14 cellular contexts compared by ENCODE assay signal in genomic region chr2:218855305-218856167, GRCh38. TPM values are rescaled to one million over a fixed set of nuclear protein-coding genes. Genes with fewer than 3 reads are reported as not detected.
A peak's percentile ranks its signal among the peaks of the same experiment; 100 is the strongest.
DNase-seq lines count a peak whose midpoint lies in the region; ATAC-seq and TF ChIP-seq lines count a peak whose summit lies in the region.
"Had no signal": no experiment of that assay in that cellular context is flagged by ENCODE, and none has a peak within 500 bp of the region (broad histone marks: within the 10 kb centered on the region; RNA-seq: fewer than 3 reads in every experiment).

No MANE protein-coding gene starts in this region.

- H2AFZ ChIP-seq in GM23338, result no peak overlapping the region

- WGBS in spleen, 5 donors, result 42 to 51% (median 47%) methylated on average over 12 to 14 of the region's 14 CpGs

- H3K9me2 ChIP-seq in GM23338 (ENCODE audit: insufficient read depth), result no peaks in the 10 kb centered on the region

- H3K4me1 Mint-ChIP-seq in GM23338 (peaks cover 60% of the 10 kb centered on the region), mesothelial cell of epicardium (peaks cover 71% of the 10 kb centered on the region)
- H3K4me1 Mint-ChIP-seq in activated CD8-positive, alpha-beta T cell treated with anti-CD3 and anti-CD28 coated beads, Interleukin-2, amount 10 ng/mL, durations not matched to agents 7 days and 5 days (ENCODE audit: low read depth), result peaks cover 9% of the 10 kb centered on the region

- no peaks in the 10 kb centered on the region for H3K36me3 Mint-ChIP-seq in GM23338 (ENCODE audit: low read depth)
- H3K36me3 Mint-ChIP-seq in mesothelial cell of epicardium, result no peaks in the 10 kb centered on the region
- no peaks in the 10 kb centered on the region for H3K36me3 Mint-ChIP-seq in activated CD8-positive, alpha-beta T cell treated with anti-CD3 and anti-CD28 coated beads, Interleukin-2, amount 10 ng/mL, durations not matched to agents 7 days and 5 days (ENCODE audit: low read depth)

- POLR2A ChIA-PET in activated CD8-positive, alpha-beta T cell treated with anti-CD3 and anti-CD28 coated beads, Interleukin-2, amount 10 ng/mL, durations not matched to agents 7 days and 5 days (lab: Charles Lee), result no interaction called here

- ATAC-seq in GM23338, result no peak
- ATAC-seq in activated CD8-positive, alpha-beta T cell treated with anti-CD3 and anti-CD28 coated beads, Interleukin-2, amount 10 ng/mL, durations not matched to agents 7 days and 5 days, result no peak
- ATAC-seq: HCT116, K562 had no signal

- 0 out of 2 replicates have a peak, but pooled peaks cover 15% of the 10 kb centered on the region for H3F3A ChIP-seq in GM23338 (replicated peaks; ENCODE audit: low read depth)

- DNase-seq in GM23338 (ENCODE audit: low spot score), result no peak
- DNase-seq in WERI-Rb-1, result peak; percentile 4
- DNase-seq in mesothelial cell of epicardium (ENCODE audit: low spot score in 2 of 2, unreplicated experiment in 2 of 2), result no peak
- peak; percentile 48 for DNase-seq in spleen
- DNase-seq in activated CD8-positive, alpha-beta T cell treated with anti-CD3 and anti-CD28 coated beads, Interleukin-2, amount 10 ng/mL, durations not matched to agents 7 days and 5 days, result no peak
- no peak for DNase-seq in T-helper 2 cell
- no peak for DNase-seq in mesenteric fat pad (ENCODE audit: low spot score)
- DNase-seq: NCI-H446 had no signal

- no peak overlapping the region for H3K27ac Mint-ChIP-seq in GM23338
- H3K27ac Mint-ChIP-seq in mesothelial cell of epicardium, result peak overlapping the region; percentile 96
- H3K27ac Mint-ChIP-seq in activated CD8-positive, alpha-beta T cell treated with anti-CD3 and anti-CD28 coated beads, Interleukin-2, amount 10 ng/mL, durations not matched to agents 7 days and 5 days, result no peak overlapping the region

- H3K9me3 Mint-ChIP-seq in GM23338 (no peaks in the 10 kb centered on the region; the same call in 2 of the 3 replicates), mesothelial cell of epicardium (no peaks in the 10 kb centered on the region)
- no peaks in the 10 kb centered on the region for H3K9me3 Mint-ChIP-seq in activated CD8-positive, alpha-beta T cell treated with anti-CD3 and anti-CD28 coated beads, Interleukin-2, amount 10 ng/mL, durations not matched to agents 7 days and 5 days (ENCODE audit: insufficient read depth)

- CTCF ChIA-PET in activated CD8-positive, alpha-beta T cell treated with anti-CD3 and anti-CD28 coated beads, Interleukin-2, amount 10 ng/mL, durations not matched to agents 7 days and 5 days (lab: Charles Lee), result interaction anchor here (1.0 to 1.8 kb wide), 5 partner anchors 8 to 124 kb away, joined by 3 to 12 read pairs (median 4); no protein-coding TSS in a partner anchor

- peaks cover 7% of the 10 kb centered on the region for H4K20me1 ChIP-seq in GM23338 (replicated peaks; ENCODE audit: insufficient read depth)

- TF ChIP-seq CTCF in GM23338 (conservative IDR thresholded peaks at IDR 0.05; ENCODE audit: low read depth in 2 of 2) (no peak), WERI-Rb-1 (IDR thresholded peaks at IDR 0.05; ENCODE audit: low read depth, low read length) (no peak), mesothelial cell of epicardium (IDR thresholded peaks at IDR 0.05; ENCODE audit: unreplicated experiment) (no peak), spleen (IDR thresholded peaks at IDR 0.05 in 8 of 11, conservative IDR thresholded peaks at IDR 0.05 in 3 of 11) (no peak)

- no peaks in the 10 kb centered on the region for H3K79me2 ChIP-seq in GM23338 (replicated peaks; ENCODE audit: insufficient read depth)

- H3K4me2 ChIP-seq in GM23338, result peak overlapping the region; percentile 33
- H3K4me2 ChIP-seq: BLaER1 treated with 17β-estradiol and CSF1 and Interleukin-3, amounts not matched to agents 10 nM and 100 nM had no signal

- H3K4me1 ChIP-seq in GM23338 (ENCODE audit: insufficient read depth) (peaks cover 53% of the 10 kb centered on the region), spleen (peaks cover 12 to 46% (median 25%) of the 10 kb centered on the region in 6 donors)

- H3K36me3 ChIP-seq in GM23338 (ENCODE audit: insufficient read depth) (no peaks in the 10 kb centered on the region; the same call in 1 of the 2 replicates), WERI-Rb-1 (no peaks in the 10 kb centered on the region), spleen (no peaks in the 10 kb centered on the region)
- H3K36me3 ChIP-seq: BLaER1 treated with 17β-estradiol and CSF1 and Interleukin-3, amounts not matched to agents 10 nM and 100 nM; SJCRH30 had no signal

- TF ChIP-seq POLR2A in spleen (IDR thresholded peaks at IDR 0.05), result no peak

- peaks cover 85% of the 10 kb centered on the region for H3K27me3 ChIP-seq in GM23338 (ENCODE audit: insufficient read depth)
- H3K27me3 ChIP-seq in WERI-Rb-1 (ENCODE audit: insufficient read depth, low read depth, severe bottlenecking), result peaks cover 18% of the 10 kb centered on the region
- peaks cover 3 to 99% (median 52%) of the 10 kb centered on the region in 7 donors for H3K27me3 ChIP-seq in spleen (replicated peaks in 1 of 7)

- H3K4me3 Mint-ChIP-seq in GM23338, result peak overlapping the region; percentile 39; the same call in 1 of the 3 replicates
- H3K4me3 Mint-ChIP-seq in mesothelial cell of epicardium, result peak overlapping the region; percentile 41
- H3K4me3 Mint-ChIP-seq in activated CD8-positive, alpha-beta T cell treated with anti-CD3 and anti-CD28 coated beads, Interleukin-2, amount 10 ng/mL, durations not matched to agents 7 days and 5 days, result no peak overlapping the region

- intact Hi-C loops in spleen (cut with DNase I; ENCODE audit: low total_unique reads), result no loop called here

- H3K27me3 Mint-ChIP-seq in GM23338 (ENCODE audit: insufficient read depth, low read depth, poor library complexity) (peaks cover 77% of the 10 kb centered on the region), mesothelial cell of epicardium (ENCODE audit: low read depth) (peaks cover 29% of the 10 kb centered on the region)
- H3K27me3 Mint-ChIP-seq in activated CD8-positive, alpha-beta T cell treated with anti-CD3 and anti-CD28 coated beads, Interleukin-2, amount 10 ng/mL, durations not matched to agents 7 days and 5 days (ENCODE audit: low read depth), result peaks cover 71% of the 10 kb centered on the region

- H3K27ac ChIP-seq in GM23338 (ENCODE audit: low read depth), result no peak overlapping the region
- H3K27ac ChIP-seq in WERI-Rb-1, result no peak overlapping the region
- H3K27ac ChIP-seq in spleen, result peak overlapping the region in 4 of 8 donors; percentile 14 to 48 (median 31)
- H3K27ac ChIP-seq: BLaER1 treated with 17β-estradiol and CSF1 and Interleukin-3, amounts not matched to agents 10 nM and 100 nM; HL-60; RWPE1; SJCRH30 had no signal

- no peak overlapping the region for H3K4me3 ChIP-seq in GM23338
- H3K4me3 ChIP-seq in WERI-Rb-1 (ENCODE audit: low read depth, low read length), result no peak overlapping the region
- no peak overlapping the region for H3K4me3 ChIP-seq in spleen
- H3K4me3 ChIP-seq: BLaER1 treated with 17β-estradiol and CSF1 and Interleukin-3, amounts not matched to agents 10 nM and 100 nM; K562; SJCRH30 had no signal

- H3K9me3 ChIP-seq in WERI-Rb-1 (ENCODE audit: severe bottlenecking) (no peaks in the 10 kb centered on the region), spleen (no peaks in the 10 kb centered on the region)
- H3K9me3 ChIP-seq: SJCRH30 had no signal

TF ChIP-seq in GM23338, 12 proteins besides CTCF, POLR2A, EP300 and RAD21:
- no peak for TF ChIP-seq EZH2phosphoT487 (IDR thresholded peaks at IDR 0.05; ENCODE audit: unreplicated experiment)
- TF ChIP-seq EZH2 (IDR thresholded peaks at IDR 0.05; ENCODE audit: low read depth, unreplicated experiment), result peak; percentile 45

RNA-seq across cellular contexts. Expression of gene WNT6, which starts 4.1 kb away (rescaled TPM):
- not detected in 2 replicates for total RNA-seq in GM23338 (2014; rRNA removed; shearing (Covaris generic))
- polyA plus RNA-seq in GM23338 (2016; fragmentation: Nextera tagmentation; extraction: Ambion mirVana), result not detected in 2 replicates
- 106 to 118 TPM (median 115 TPM) in 3 replicates for total RNA-seq in mesothelial cell of epicardium
- total RNA-seq in spleen, result 10 to 100 TPM in 3 of 7 donors, 1 to 10 TPM in 4; 2.2 to 10.9 (median 10.0) TPM
- polyA plus RNA-seq in spleen, result 1 to 10 TPM; 1.1 to 4.0 (median 1.1) TPM
- not detected for total RNA-seq in activated CD8-positive, alpha-beta T cell treated with anti-CD3 and anti-CD28 coated beads, Interleukin-2, amount 10 ng/mL, durations not matched to agents 7 days and 5 days
- total RNA-seq in mesenteric fat pad, result 0.90 TPM
- total RNA-seq: K562 had no signal
- polyA plus RNA-seq: K562 had no signal

RNA-seq across cellular contexts. Expression of gene PRKAG3, which starts 23.9 kb away (rescaled TPM):
- total RNA-seq in GM23338 (2014; rRNA removed; shearing (Covaris generic)), result not detected in 2 replicates
- polyA plus RNA-seq in GM23338 (2016; fragmentation: Nextera tagmentation; extraction: Ambion mirVana) (not detected in 2 replicates), spleen (not detected)
- total RNA-seq in mesothelial cell of epicardium (2.8 to 3.6 TPM (median 2.9 TPM) in 3 replicates), spleen (not detected), mesenteric fat pad (not detected)
- not detected for total RNA-seq in activated CD8-positive, alpha-beta T cell treated with anti-CD3 and anti-CD28 coated beads, Interleukin-2, amount 10 ng/mL, durations not matched to agents 7 days and 5 days
- total RNA-seq: K562 had no signal
- polyA plus RNA-seq: K562 had no signal

RNA-seq across cellular contexts. Expression of gene WNT10A, which starts 25.1 kb away (rescaled TPM):
- total RNA-seq in GM23338 (2014; rRNA removed; shearing (Covaris generic)), result not detected in 2 replicates
- polyA plus RNA-seq in GM23338 (2016; fragmentation: Nextera tagmentation; extraction: Ambion mirVana) (not detected in 2 replicates), spleen (1 to 10 TPM; 1.5 to 2.5 (median 1.5) TPM)
- total RNA-seq in mesothelial cell of epicardium (50.7 to 53.2 TPM (median 51.8 TPM) in 3 replicates), spleen (1 to 10 TPM; 1.6 to 7.9 (median 3.5) TPM), mesenteric fat pad (not detected)
- not detected for total RNA-seq in activated CD8-positive, alpha-beta T cell treated with anti-CD3 and anti-CD28 coated beads, Interleukin-2, amount 10 ng/mL, durations not matched to agents 7 days and 5 days
- total RNA-seq: K562 had no signal
- polyA plus RNA-seq: K562 had no signal

Comparison
In these comparisons a context has a peak if more than half of its experiments do, and no peak if none do; other contexts are left out.
1. DNase-seq: peak in WERI-Rb-1 (single experiment) and spleen (single experiment); none in GM23338 (single experiment), mesothelial cell of epicardium (0 of 2), activated CD8-positive, alpha-beta T cell treated with anti-CD3 and anti-CD28 coated beads, Interleukin-2, amount 10 ng/mL, durations not matched to agents 7 days and 5 days (single experiment), T-helper 2 cell (0 of 5) and mesenteric fat pad (single experiment).